16 cellular contexts compared by ENCODE assay signal in genomic region chr17:10705727-10706126, GRCh38. TPM values are rescaled to one million over a fixed set of nuclear protein-coding genes. Genes with fewer than 3 reads are reported as not detected.
DNase-seq lines count a peak whose midpoint lies in the region; ATAC-seq and TF ChIP-seq lines count a peak whose summit lies in the region.
"Had no signal": no experiment of that assay in that cellular context is flagged by ENCODE, and none has a peak within 500 bp of the region (broad histone marks: within the 10 kb centered on the region; RNA-seq: fewer than 3 reads in every experiment).

No MANE protein-coding gene starts in this region.

- CTCF ChIA-PET in activated CD4-positive, alpha-beta memory T cell treated with anti-CD3 and anti-CD28 coated beads, Interleukin-2, amount 10 ng/mL, durations not matched to agents 7 days and 5 days (lab: Charles Lee), result no interaction called here
- CTCF ChIA-PET in activated CD4-positive, alpha-beta memory T cell treated with anti-CD3 and anti-CD28 coated beads for 36 hours (lab: Charles Lee), result interaction anchor here (1.0 to 1.8 kb wide), 2 partner anchors 31 to 59 kb away, joined by 3 to 8 read pairs; no protein-coding TSS in a partner anchor
- CTCF ChIA-PET in CD4-positive, alpha-beta T cell (lab: Charles Lee), result interaction anchor here (0.6 to 0.9 kb wide), 2 partner anchors 10 to 137 kb away, joined by 3 read pairs; no protein-coding TSS in a partner anchor

- no peaks in the 10 kb centered on the region for H3K27me3 ChIP-seq in CD4-positive, alpha-beta T cell (ENCODE audit: control insufficient read depth, insufficient read depth, low read length)
- H3K27me3 ChIP-seq: MG63 had no signal

- H3K27ac Mint-ChIP-seq in activated CD4-positive, alpha-beta memory T cell treated with anti-CD3 and anti-CD28 coated beads, Interleukin-2, amount 10 ng/mL, durations not matched to agents 7 days and 5 days, result peak overlapping the region; percentile 12
- no peak overlapping the region for H3K27ac Mint-ChIP-seq in activated CD4-positive, alpha-beta memory T cell treated with anti-CD3 and anti-CD28 coated beads for 36 hours
- H3K27ac Mint-ChIP-seq in CD4-positive, alpha-beta T cell, result peak overlapping the region; percentile 95
- H3K27ac Mint-ChIP-seq in central memory CD8-positive, alpha-beta T cell (ENCODE audit: low read depth), result peak overlapping the region; percentile 22

- no peaks in the 10 kb centered on the region for H3K9me3 ChIP-seq in CD4-positive, alpha-beta T cell (ENCODE audit: control insufficient read depth, low read length)
- H3K9me3 ChIP-seq: MG63 had no signal

- intact Hi-C loops in activated CD4-positive, alpha-beta memory T cell treated with anti-CD3 and anti-CD28 coated beads for 36 hours (cut with micrococcal nuclease), result no loop called here
- intact Hi-C loops in CD4-positive, alpha-beta T cell (cut with DNase I, micrococcal nuclease), result no loop called here
- intact Hi-C loops in left ventricle myocardium superior (cut with micrococcal nuclease), result no loop called here

- H3K4me3 Mint-ChIP-seq in activated CD4-positive, alpha-beta memory T cell treated with anti-CD3 and anti-CD28 coated beads, Interleukin-2, amount 10 ng/mL, durations not matched to agents 7 days and 5 days, result no peak overlapping the region
- H3K4me3 Mint-ChIP-seq in activated CD4-positive, alpha-beta memory T cell treated with anti-CD3 and anti-CD28 coated beads for 36 hours, result no peak overlapping the region
- no peak overlapping the region for H3K4me3 Mint-ChIP-seq in CD4-positive, alpha-beta T cell
- no peak overlapping the region for H3K4me3 Mint-ChIP-seq in central memory CD8-positive, alpha-beta T cell

- POLR2A ChIA-PET in activated CD4-positive, alpha-beta memory T cell treated with anti-CD3 and anti-CD28 coated beads, Interleukin-2, amount 10 ng/mL, durations not matched to agents 7 days and 5 days (lab: Charles Lee), result no interaction called here
- POLR2A ChIA-PET in activated CD4-positive, alpha-beta memory T cell treated with anti-CD3 and anti-CD28 coated beads for 36 hours (lab: Charles Lee), result no interaction called here
- POLR2A ChIA-PET in CD4-positive, alpha-beta T cell (lab: Charles Lee), result no interaction called here

- H3K9me3 Mint-ChIP-seq in activated CD4-positive, alpha-beta memory T cell treated with anti-CD3 and anti-CD28 coated beads, Interleukin-2, amount 10 ng/mL, durations not matched to agents 7 days and 5 days, result no peaks in the 10 kb centered on the region
- no peaks in the 10 kb centered on the region for H3K9me3 Mint-ChIP-seq in activated CD4-positive, alpha-beta memory T cell treated with anti-CD3 and anti-CD28 coated beads for 36 hours
- no peaks in the 10 kb centered on the region for H3K9me3 Mint-ChIP-seq in CD4-positive, alpha-beta T cell
- H3K9me3 Mint-ChIP-seq in central memory CD8-positive, alpha-beta T cell, result no peaks in the 10 kb centered on the region

- H3K27ac ChIP-seq in CD4-positive, alpha-beta T cell (ENCODE audit: low read depth, low read length), result no peak overlapping the region

- ATAC-seq in CD4-positive, alpha-beta T cell (ENCODE audit: poor library complexity), result no peak
- no peak for ATAC-seq in central memory CD8-positive, alpha-beta T cell (replicated peaks; ENCODE audit: extremely low read depth, poor library complexity, severe bottlenecking)
- ATAC-seq in left ventricle myocardium superior, result no peak

- DNase-seq in activated CD4-positive, alpha-beta memory T cell treated with anti-CD3 and anti-CD28 coated beads, Interleukin-2, amount 10 ng/mL, durations not matched to agents 7 days and 5 days, result no peak
- DNase-seq in activated CD4-positive, alpha-beta memory T cell treated with anti-CD3 and anti-CD28 coated beads for 36 hours, result no peak
- DNase-seq in CD4-positive, alpha-beta T cell, result no peak
- DNase-seq in NCI-H82 treated with DMSO at 0.1 percent for 48 hours (lab: John Stamatoyannopoulos, UW; ENCODE audit: unreplicated experiment), result peak; percentile 95
- no peak for DNase-seq in central memory CD8-positive, alpha-beta T cell (ENCODE audit: low spot score in 2 of 2)
- no peak for DNase-seq in AG20443 (ENCODE audit: low spot score)
- no peak for DNase-seq in left ventricle myocardium superior
- no peak for DNase-seq in GF-D8 (lab: John Stamatoyannopoulos, UW)
- DNase-seq: C1 segment of cervical spinal cord, EL, H7, MG63, NCI-H1092, NCI-H2081 treated with DMSO at 0.1 percent for 48 hours, NCI-H510A, NCI-H774 had no signal

- TF ChIP-seq CTCF in CD4-positive, alpha-beta T cell (IDR thresholded peaks at IDR 0.05), result no peak

- H3K27me3 Mint-ChIP-seq in activated CD4-positive, alpha-beta memory T cell treated with anti-CD3 and anti-CD28 coated beads, Interleukin-2, amount 10 ng/mL, durations not matched to agents 7 days and 5 days, result no peaks in the 10 kb centered on the region
- no peaks in the 10 kb centered on the region for H3K27me3 Mint-ChIP-seq in activated CD4-positive, alpha-beta memory T cell treated with anti-CD3 and anti-CD28 coated beads for 36 hours
- H3K27me3 Mint-ChIP-seq in CD4-positive, alpha-beta T cell, result no peaks in the 10 kb centered on the region
- H3K27me3 Mint-ChIP-seq in central memory CD8-positive, alpha-beta T cell, result no peaks in the 10 kb centered on the region

- H3K4me1 Mint-ChIP-seq in activated CD4-positive, alpha-beta memory T cell treated with anti-CD3 and anti-CD28 coated beads, Interleukin-2, amount 10 ng/mL, durations not matched to agents 7 days and 5 days, result peaks cover 34% of the 10 kb centered on the region
- peaks cover 51% of the 10 kb centered on the region for H3K4me1 Mint-ChIP-seq in activated CD4-positive, alpha-beta memory T cell treated with anti-CD3 and anti-CD28 coated beads for 36 hours (ENCODE audit: low read depth)
- H3K4me1 Mint-ChIP-seq in CD4-positive, alpha-beta T cell (ENCODE audit: low read depth), result peaks cover 67% of the 10 kb centered on the region
- H3K4me1 Mint-ChIP-seq in central memory CD8-positive, alpha-beta T cell, result peaks cover 42% of the 10 kb centered on the region

- H3K36me3 Mint-ChIP-seq in activated CD4-positive, alpha-beta memory T cell treated with anti-CD3 and anti-CD28 coated beads, Interleukin-2, amount 10 ng/mL, durations not matched to agents 7 days and 5 days (ENCODE audit: low read depth), result peaks cover 42% of the 10 kb centered on the region
- H3K36me3 Mint-ChIP-seq in activated CD4-positive, alpha-beta memory T cell treated with anti-CD3 and anti-CD28 coated beads for 36 hours, result peaks cover 39% of the 10 kb centered on the region
- peaks cover 81% of the 10 kb centered on the region for H3K36me3 Mint-ChIP-seq in CD4-positive, alpha-beta T cell (ENCODE audit: low read depth)
- H3K36me3 Mint-ChIP-seq in central memory CD8-positive, alpha-beta T cell (ENCODE audit: insufficient read depth), result peaks cover 45% of the 10 kb centered on the region

RNA-seq across cellular contexts. Expression of gene ADPRM, which starts 8.3 kb away (rescaled TPM):
- total RNA-seq in activated CD4-positive, alpha-beta memory T cell treated with anti-CD3 and anti-CD28 coated beads, Interleukin-2, amount 10 ng/mL, durations not matched to agents 7 days and 5 days, result 10 to 100 TPM; 15.3 to 15.4 TPM
- total RNA-seq in activated CD4-positive, alpha-beta memory T cell treated with anti-CD3 and anti-CD28 coated beads for 36 hours, result 10 to 100 TPM; 12.4 to 13.5 TPM
- total RNA-seq in CD4-positive, alpha-beta T cell, result 10 to 100 TPM; 34.2 to 35.0 TPM
- 4.8 TPM for total RNA-seq in left ventricle myocardium superior

RNA-seq across cellular contexts. Expression of gene SCO1, which starts 8.4 kb away (rescaled TPM):
- 10 to 100 TPM; 19.9 to 24.5 TPM for total RNA-seq in activated CD4-positive, alpha-beta memory T cell treated with anti-CD3 and anti-CD28 coated beads, Interleukin-2, amount 10 ng/mL, durations not matched to agents 7 days and 5 days
- total RNA-seq in activated CD4-positive, alpha-beta memory T cell treated with anti-CD3 and anti-CD28 coated beads for 36 hours, result 10 to 100 TPM; 34.6 to 36.4 TPM
- 10 to 100 TPM; 15.3 to 18.2 TPM for total RNA-seq in CD4-positive, alpha-beta T cell
- total RNA-seq in left ventricle myocardium superior, result 32.3 TPM

RNA-seq across cellular contexts. Expression of gene TMEM220, which starts 24.1 kb away (rescaled TPM):
- total RNA-seq in activated CD4-positive, alpha-beta memory T cell treated with anti-CD3 and anti-CD28 coated beads, Interleukin-2, amount 10 ng/mL, durations not matched to agents 7 days and 5 days, result under 1 TPM; 0.10 to 0.78 TPM
- total RNA-seq in activated CD4-positive, alpha-beta memory T cell treated with anti-CD3 and anti-CD28 coated beads for 36 hours, result under 1 TPM; 0.24 to 0.94 TPM
- total RNA-seq in CD4-positive, alpha-beta T cell, result 1 to 10 TPM; 2.9 to 3.2 TPM
- total RNA-seq in left ventricle myocardium superior, result 6.3 TPM

RNA-seq across cellular contexts. Expression of gene MYH3, which starts 48.6 kb away (rescaled TPM):
- total RNA-seq in activated CD4-positive, alpha-beta memory T cell treated with anti-CD3 and anti-CD28 coated beads, Interleukin-2, amount 10 ng/mL, durations not matched to agents 7 days and 5 days, result 1 to 10 TPM; 2.5 to 3.0 TPM
- total RNA-seq in activated CD4-positive, alpha-beta memory T cell treated with anti-CD3 and anti-CD28 coated beads for 36 hours, result 1 to 10 TPM; 1.6 to 2.4 TPM
- 1 to 10 TPM; 5.4 to 5.6 TPM for total RNA-seq in CD4-positive, alpha-beta T cell
- 0.87 TPM for total RNA-seq in left ventricle myocardium superior
